ENCODE assay signal across 16 cellular contexts in genomic region chr2:239801404-239802100, GRCh38.
"Had no signal": no experiment of that assay in that cellular context is flagged by ENCODE, and none has a peak within 500 bp of the region (broad histone marks: within the 10 kb centered on the region; RNA-seq: fewer than 3 reads in every experiment).

No MANE protein-coding gene starts in this region.

- H3K9me3 ChIP-seq: heart left ventricle, SK-N-SH had no signal

- H3K36me3 Mint-ChIP-seq: stimulated activated effector memory CD8-positive, alpha-beta T cell treated with anti-CD3 and anti-CD28 coated beads, Interleukin-12 subunit alpha, Interleukin-12 subunit beta, amount 100 ng/mL, for 72 hours; WTC11 had no signal

- H3K9ac ChIP-seq: parathyroid adenoma, SK-N-SH had no signal

- H3K27ac Mint-ChIP-seq: activated CD4-positive, alpha-beta T cell treated with anti-CD3 and anti-CD28 coated beads, Interleukin-2, amount 10 ng/mL, durations not matched to agents 7 days and 5 days; stimulated activated effector memory CD8-positive, alpha-beta T cell treated with anti-CD3 and anti-CD28 coated beads, Interleukin-12 subunit alpha, Interleukin-12 subunit beta, amount 100 ng/mL, for 72 hours; WTC11 had no signal

- FAIRE-seq: bronchial epithelial cell, endothelial cell of umbilical vein, frontal cortex, islet of Langerhans had no signal

- H3K9me2 ChIP-seq: SK-N-SH had no signal

- H3K4me3 Mint-ChIP-seq: activated CD4-positive, alpha-beta T cell treated with anti-CD3 and anti-CD28 coated beads, Interleukin-2, amount 10 ng/mL, durations not matched to agents 7 days and 5 days; neural crest cell; stimulated activated effector memory CD8-positive, alpha-beta T cell treated with anti-CD3 and anti-CD28 coated beads, Interleukin-12 subunit alpha, Interleukin-12 subunit beta, amount 100 ng/mL, for 72 hours; WTC11 had no signal

- H3K4me3 ChIP-seq: heart left ventricle, smooth muscle cell had no signal

- H3K4me1 ChIP-seq: heart left ventricle, parathyroid adenoma had no signal

- H2AFZ ChIP-seq: parathyroid adenoma had no signal

- H3K4me2 ChIP-seq: SK-N-SH, smooth muscle cell had no signal

- H3K9me3 Mint-ChIP-seq: activated CD4-positive, alpha-beta T cell treated with anti-CD3 and anti-CD28 coated beads, Interleukin-2, amount 10 ng/mL, durations not matched to agents 7 days and 5 days; stimulated activated effector memory CD8-positive, alpha-beta T cell treated with anti-CD3 and anti-CD28 coated beads, Interleukin-12 subunit alpha, Interleukin-12 subunit beta, amount 100 ng/mL, for 72 hours had no signal

- DNase-seq: activated CD4-positive, alpha-beta T cell treated with anti-CD3 and anti-CD28 coated beads, Interleukin-2, amount 10 ng/mL, durations not matched to agents 7 days and 5 days; activated naive CD4-positive, alpha-beta T cell; mesendoderm; retina; T-helper 1 cell had no signal

- H3K79me2 ChIP-seq: parathyroid adenoma had no signal

- H3K4me1 Mint-ChIP-seq: activated CD4-positive, alpha-beta T cell treated with anti-CD3 and anti-CD28 coated beads, Interleukin-2, amount 10 ng/mL, durations not matched to agents 7 days and 5 days; stimulated activated effector memory CD8-positive, alpha-beta T cell treated with anti-CD3 and anti-CD28 coated beads, Interleukin-12 subunit alpha, Interleukin-12 subunit beta, amount 100 ng/mL, for 72 hours had no signal

- H3K27ac ChIP-seq: heart left ventricle, parathyroid adenoma had no signal

- H3K36me3 ChIP-seq: heart left ventricle had no signal

- ATAC-seq: heart left ventricle; stimulated activated effector memory CD8-positive, alpha-beta T cell treated with anti-CD3 and anti-CD28 coated beads, Interleukin-12 subunit alpha, Interleukin-12 subunit beta, amount 100 ng/mL, for 72 hours; WTC11 had no signal
